ENCODE assay signal across 1 cellular context in genomic region chr7:51356849-51357516, GRCh38.
TF ChIP-seq lines count a peak whose summit lies in the region.

No MANE protein-coding gene starts in this region.

TF ChIP-seq in GM23338, 12 proteins besides CTCF, POLR2A, EP300 and RAD21 (continued from another document):
- TF ChIP-seq ZNF462 (CRISPR knock-in tag; IDR thresholded peaks at IDR 0.05) (no peak), REST (IDR thresholded peaks at IDR 0.05; ENCODE audit: unreplicated experiment) (no peak), ZNF114 (CRISPR knock-in tag; IDR thresholded peaks at IDR 0.05) (no peak), POLR2AphosphoS5 (IDR thresholded peaks at IDR 0.05; ENCODE audit: low read depth) (no peak)
TF ChIP-seq in GM23338: peak in this region for 0.
